Comparison of ENCODE assay signal across 16 cellular contexts in genomic region chr4:147709999-147710398, GRCh38. TPM values are rescaled to one million over a fixed set of nuclear protein-coding genes. Genes with fewer than 3 reads are reported as not detected.
DNase-seq lines count a peak whose midpoint lies in the region; FAIRE-seq and TF ChIP-seq lines count a peak whose summit lies in the region.
"Had no signal": no experiment of that assay in that cellular context is flagged by ENCODE, and none has a peak within 500 bp of the region (broad histone marks: within the 10 kb centered on the region; RNA-seq: fewer than 3 reads in every experiment).

No MANE protein-coding gene starts in this region.

- H3K79me1 ChIP-seq in trophoblast cell (ENCODE audit: low read length) = peaks cover 2% of the 10 kb centered on the region

- peak overlapping the region; percentile 68 for H2BK5ac ChIP-seq in trophoblast cell (ENCODE audit: low read depth, low read length, poor library complexity)

- TF ChIP-seq POLR2A in Peyer's patch (IDR thresholded peaks at IDR 0.05) (no peak), uterus (IDR thresholded peaks at IDR 0.05) (no peak)

- no peak overlapping the region for H3K23ac ChIP-seq in trophoblast cell (ENCODE audit: low read length)

- H3K79me2 ChIP-seq in trophoblast cell (ENCODE audit: control insufficient read depth, insufficient read depth, low read length, poor library complexity) = no peaks in the 10 kb centered on the region

- DNase-seq in HK-2 (ENCODE audit: unreplicated experiment) = peak; percentile 20
- DNase-seq in RCC 7860 (ENCODE audit: low spot score) = peak; percentile 5
- peak; percentile 30 to 50 for DNase-seq in cardiac fibroblast (ENCODE audit: low read depth in 2 of 2)
- peak; percentile 53 to 61 for DNase-seq in trophoblast cell
- DNase-seq in NCI-H187 (lab: John Stamatoyannopoulos, UW) = no peak
- no peak for DNase-seq in Peyer's patch
- no peak for DNase-seq in uterus
- DNase-seq: activated CD4-positive, alpha-beta T cell treated with anti-CD3 and anti-CD28 coated beads, Interleukin-2, amount 10 ng/mL, durations not matched to agents 7 days and 5 days; activated T-cell treated with anti-CD3 and anti-CD28 coated beads for 4 hours; effector memory CD8-positive, alpha-beta T cell; lower lobe of right lung; naive thymus-derived CD4-positive, alpha-beta T cell; NCI-H1417 treated with DMSO at 0.1 percent for 48 hours; NCI-H2227 treated with DMSO at 0.1 percent for 48 hours; small intestine had no signal

- intact Hi-C loops in uterus (cut with DNase I; ENCODE audit: low total_unique reads) = loop anchor here (2.0 to 5.0 kb wide), 2 partner anchors 21 to 162 kb away; no protein-coding TSS in a partner anchor

- peak overlapping the region; percentile 12 for H2BK12ac ChIP-seq in trophoblast cell (ENCODE audit: low read length)

- H4K8ac ChIP-seq in trophoblast cell (ENCODE audit: low read depth, low read length) = peak overlapping the region; percentile 48

- no peak overlapping the region for H2AFZ ChIP-seq in trophoblast cell (ENCODE audit: insufficient read depth, low read length, poor library complexity)

- no peak overlapping the region for H2AK5ac ChIP-seq in trophoblast cell (ENCODE audit: low read length)

- H3K36me3 ChIP-seq in trophoblast cell (ENCODE audit: control insufficient read depth in 1 of 2, insufficient read depth in 2 of 2, low read length in 2 of 2) (no peaks in the 10 kb centered on the region), Peyer's patch (no peaks in the 10 kb centered on the region), uterus (no peaks in the 10 kb centered on the region)
- H3K36me3 ChIP-seq: BLaER1 treated with 17β-estradiol and CSF1 and Interleukin-3, amounts not matched to agents 10 nM and 100 nM; lower lobe of right lung had no signal

- H3K4me1 ChIP-seq in trophoblast cell (ENCODE audit: control insufficient read depth in 1 of 2, insufficient read depth in 2 of 2, low read length in 2 of 2) (peaks cover 2 to 3% of the 10 kb centered on the region in 2 experiments), Peyer's patch (no peaks in the 10 kb centered on the region), uterus (no peaks in the 10 kb centered on the region)
- H3K4me1 ChIP-seq: BLaER1 treated with 17β-estradiol and CSF1 and Interleukin-3, amounts not matched to agents 10 nM and 100 nM; lower lobe of right lung had no signal

- H3K4me3 ChIP-seq in cardiac fibroblast (replicated peaks in 1 of 2; ENCODE audit: low read depth in 2 of 2, low read length in 2 of 2) = no peak overlapping the region
- H3K4me3 ChIP-seq in trophoblast cell (ENCODE audit: low read depth, low read length) = no peak overlapping the region
- no peak overlapping the region for H3K4me3 ChIP-seq in Peyer's patch
- no peak overlapping the region for H3K4me3 ChIP-seq in uterus
- H3K4me3 ChIP-seq: BLaER1 treated with 17β-estradiol and CSF1 and Interleukin-3, amounts not matched to agents 10 nM and 100 nM; lower lobe of right lung had no signal

- H3K18ac ChIP-seq in trophoblast cell (ENCODE audit: low read length) = no peak overlapping the region

- H3K9ac ChIP-seq in trophoblast cell (ENCODE audit: low read length) = no peak overlapping the region
- H3K9ac ChIP-seq: BLaER1 treated with 17β-estradiol and CSF1 and Interleukin-3, amounts not matched to agents 10 nM and 100 nM had no signal

- H4K91ac ChIP-seq in trophoblast cell (ENCODE audit: low read depth, low read length) = peak overlapping the region; percentile 68

- no peak overlapping the region for H4K12ac ChIP-seq in trophoblast cell (ENCODE audit: low read depth, low read length)

- H3K27me3 ChIP-seq in trophoblast cell (ENCODE audit: insufficient read depth, low read length) (no peaks in the 10 kb centered on the region), Peyer's patch (no peaks in the 10 kb centered on the region), uterus (no peaks in the 10 kb centered on the region)
- H3K27me3 ChIP-seq: BLaER1 treated with 17β-estradiol and CSF1 and Interleukin-3, amounts not matched to agents 10 nM and 100 nM had no signal

- no peak for FAIRE-seq in RCC 7860 (lab: Jason Lieb, UNC)
- FAIRE-seq: small intestine had no signal

- H3K27ac ChIP-seq in trophoblast cell (ENCODE audit: low read depth, low read length) (no peak overlapping the region), Peyer's patch (no peak overlapping the region), uterus (no peak overlapping the region)
- H3K27ac ChIP-seq: BLaER1 treated with 17β-estradiol and CSF1 and Interleukin-3, amounts not matched to agents 10 nM and 100 nM; lower lobe of right lung had no signal

- H2BK120ac ChIP-seq in trophoblast cell (ENCODE audit: insufficient read depth, low read length, poor library complexity) = peak overlapping the region; percentile 1

- no peaks in the 10 kb centered on the region for H3K9me3 ChIP-seq in trophoblast cell (ENCODE audit: insufficient read depth, low read depth, low read length)
- H3K9me3 ChIP-seq in Peyer's patch = no peaks in the 10 kb centered on the region
- no peaks in the 10 kb centered on the region for H3K9me3 ChIP-seq in uterus
- H3K9me3 ChIP-seq: BLaER1 treated with 17β-estradiol and CSF1 and Interleukin-3, amounts not matched to agents 10 nM and 100 nM; lower lobe of right lung had no signal

- H3K4ac ChIP-seq in trophoblast cell (ENCODE audit: low read depth, low read length) = peak overlapping the region; percentile 83

- TF ChIP-seq CTCF in cardiac fibroblast (IDR thresholded peaks at IDR 0.05; ENCODE audit: low read depth, low read length) = no peak
- no peak for TF ChIP-seq CTCF in Peyer's patch (IDR thresholded peaks at IDR 0.05)
- no peak for TF ChIP-seq CTCF in uterus (IDR thresholded peaks at IDR 0.05)

- no CpG with 5 or more reads among the region's 5 CpGs for WGBS in trophoblast cell (ENCODE audit: extremely low coverage, insufficient coverage, insufficient read length)

- no peak overlapping the region for H3K4me2 ChIP-seq in trophoblast cell (ENCODE audit: low read length)
- H3K4me2 ChIP-seq: BLaER1 treated with 17β-estradiol and CSF1 and Interleukin-3, amounts not matched to agents 10 nM and 100 nM had no signal

- H3K14ac ChIP-seq in trophoblast cell (ENCODE audit: low read length) = peak overlapping the region; percentile 2

RNA-seq across cellular contexts. Expression of gene ARHGAP10, which starts 21.9 kb away (rescaled TPM):
- 18.2 and 18.7 TPM in 2 replicates for polyA plus RNA-seq in trophoblast cell (2013)
- total RNA-seq in Peyer's patch (10 to 100 TPM in 3 of 4 donors, 1 to 10 TPM in 1; 7.0 to 52.8 (median 19.9) TPM), uterus (10 to 100 TPM; 25.1 to 94.4 (median 54.4) TPM)

RNA-seq across cellular contexts. Expression of gene PRMT9, which starts 26.0 kb away (rescaled TPM):
- 4.2 and 4.4 TPM in 2 replicates for polyA plus RNA-seq in trophoblast cell (2013)
- 1 to 10 TPM; 5.4 to 9.9 (median 7.8) TPM for total RNA-seq in Peyer's patch
- total RNA-seq in uterus = 10 to 100 TPM in 3 of 4 donors, 1 to 10 TPM in 1; 3.5 to 63.3 (median 25.6) TPM

Comparison
In these comparisons a context has a peak if more than half of its experiments do, and no peak if none do; other contexts are left out.
1. DNase-seq: peak in HK-2 (single experiment), RCC 7860 (single experiment), cardiac fibroblast (2 of 2) and trophoblast cell (2 of 2); none in NCI-H187 (0 of 2), Peyer's patch (0 of 3) and uterus (0 of 2).